15 cellular contexts compared by ENCODE assay signal in the genomic region with DNA sequence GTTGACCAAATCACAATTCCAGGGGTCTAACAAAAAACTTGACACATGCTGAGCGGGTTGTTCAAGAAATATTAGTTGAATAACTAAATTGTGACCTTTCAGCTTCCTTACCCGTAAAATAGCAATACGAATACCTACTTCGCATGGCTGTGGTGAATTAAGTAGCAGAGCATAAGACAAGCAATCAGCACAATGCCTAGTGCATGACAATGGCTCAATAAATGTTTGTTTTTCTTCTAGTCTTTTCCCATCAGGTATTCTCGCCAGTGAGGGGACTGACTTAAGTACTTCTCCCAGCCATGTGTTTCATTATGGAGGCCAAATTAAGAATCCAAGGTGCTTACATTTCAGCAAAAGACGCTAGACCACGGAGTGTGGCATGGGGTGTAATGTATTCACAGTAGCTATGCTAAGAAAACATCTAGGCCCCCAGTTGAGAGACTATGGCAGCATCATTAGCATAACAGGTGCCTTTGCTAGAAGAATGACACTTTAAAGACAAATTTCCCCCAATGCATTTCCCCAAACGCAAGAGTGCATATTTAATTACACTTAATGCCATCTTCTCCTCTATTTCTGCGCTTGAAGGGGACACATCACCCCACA.
"Had no signal": no experiment of that assay in that cellular context is flagged by ENCODE, and none has a peak within 500 bp of the region (broad histone marks: within the 10 kb centered on the region; RNA-seq: fewer than 3 reads in every experiment).

No MANE protein-coding gene starts in this region.

- H3K27me3 ChIP-seq: tibial artery had no signal

- H3K4me3 ChIP-seq: tibial artery had no signal

- H3K9me3 ChIP-seq: tibial artery had no signal

- DNase-seq: activated CD4-positive, alpha-beta T cell treated with anti-CD3 and anti-CD28 coated beads, Interleukin-2, amount 10 ng/mL, durations not matched to agents 7 days and 5 days; activated CD8-positive, alpha-beta T cell treated with anti-CD3 and anti-CD28 coated beads, Interleukin-2, amount 10 ng/mL, durations not matched to agents 7 days and 5 days; activated naive CD4-positive, alpha-beta T cell treated with Interleukin-2 at 50 U/mL for 16 hours; activated T-cell treated with anti-CD3 and anti-CD28 coated beads, Interleukin-2, amount 50 U/mL, for 24 hours; anterior cingulate cortex; caudate nucleus; foreskin fibroblast; islet precursor cell; mammary epithelial cell; midbrain; nephron progenitor cell; nucleus accumbens; stimulated activated naive CD4-positive, alpha-beta T cell; T1000; tibial artery had no signal

- H3K27ac ChIP-seq: tibial artery had no signal

- H3K36me3 ChIP-seq: tibial artery had no signal
